22 cellular contexts compared by ENCODE assay signal in the genomic region with DNA sequence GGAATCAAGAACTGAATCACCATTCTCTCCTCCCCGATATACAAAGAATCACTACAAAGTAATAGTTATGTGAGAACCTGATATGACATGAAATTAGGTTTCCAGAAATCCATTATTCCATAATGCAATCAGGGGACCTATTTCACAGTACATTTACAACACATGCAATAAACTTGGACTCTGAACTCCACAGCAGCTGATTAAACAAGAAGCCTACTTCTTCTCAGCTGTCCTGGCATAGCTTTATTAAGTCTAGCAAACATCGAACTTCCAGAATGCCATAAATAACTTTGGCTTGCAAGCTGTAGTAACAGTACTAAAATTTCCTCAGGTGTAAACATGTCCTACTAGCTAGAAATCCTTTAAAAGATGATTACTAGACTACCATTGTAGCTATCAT. TPM values are rescaled to one million over a fixed set of nuclear protein-coding genes. Genes with fewer than 3 reads are reported as not detected.
A peak's percentile ranks its signal among the peaks of the same experiment; 100 is the strongest.
DNase-seq lines count a peak whose midpoint lies in the region; ATAC-seq and TF ChIP-seq lines count a peak whose summit lies in the region.
"Had no signal": no experiment of that assay in that cellular context is flagged by ENCODE, and none has a peak within 500 bp of the region (broad histone marks: within the 10 kb centered on the region; RNA-seq: fewer than 3 reads in every experiment).

No MANE protein-coding gene starts in this region.

- peaks cover 11% of the 10 kb centered on the region for H3K4me1 ChIP-seq in mucosa of descending colon (ENCODE audit: low read depth)
- H3K4me1 ChIP-seq in gastroesophageal sphincter, result no peaks in the 10 kb centered on the region
- H3K4me1 ChIP-seq: BLaER1, breast epithelium, upper lobe of right lung had no signal

- H3K27me3 ChIP-seq in gastroesophageal sphincter, result no peaks in the 10 kb centered on the region
- H3K27me3 ChIP-seq: BLaER1, breast epithelium, upper lobe of right lung had no signal

- H3K36me3 ChIP-seq in mucosa of descending colon (ENCODE audit: low read depth) (no peaks in the 10 kb centered on the region), gastroesophageal sphincter (peaks cover 7 to 36% of the 10 kb centered on the region in 2 donors)

- intact Hi-C loops in mucosa of descending colon (cut with DNase I, micrococcal nuclease), result no loop called here

- no peak for TF ChIP-seq POLR2A in gastroesophageal sphincter (IDR thresholded peaks at IDR 0.05)

- 67 to 77% methylated on average over 2 of the region's 2 CpGs for WGBS in gastroesophageal sphincter (ENCODE audit: low coverage in 1 of 2), 2 donors

- H3K4me3 ChIP-seq in mucosa of descending colon (no peak overlapping the region), gastroesophageal sphincter (no peak overlapping the region)
- H3K4me3 ChIP-seq: BLaER1, breast epithelium, coronary artery, GM12878, upper lobe of right lung had no signal

- TF ChIP-seq CTCF in mucosa of descending colon (IDR thresholded peaks at IDR 0.05) (no peak), gastroesophageal sphincter (IDR thresholded peaks at IDR 0.05) (no peak)

- no peak overlapping the region for H3K27ac ChIP-seq in gastroesophageal sphincter
- H3K27ac ChIP-seq: BLaER1, breast epithelium, coronary artery, upper lobe of right lung had no signal

- H3K9me3 ChIP-seq in mucosa of descending colon (no peaks in the 10 kb centered on the region), gastroesophageal sphincter (no peaks in the 10 kb centered on the region)
- H3K9me3 ChIP-seq: breast epithelium, upper lobe of right lung had no signal

- DNase-seq in COLO668 (lab: John Stamatoyannopoulos, UW; ENCODE audit: unreplicated experiment) (peak; percentile 29), LoVo (ENCODE audit: low spot score) (peak; percentile 34), SHP77 treated with DMSO at 0.1 percent for 48 hours (lab: John Stamatoyannopoulos, UW) (peak; percentile 88), mucosa of descending colon (peak in 1 of 3 donors; percentile 73), NCI-H2171 (lab: John Stamatoyannopoulos, UW) (no peak), activated T-cell treated with anti-CD3 and anti-CD28 coated beads for 4 hours (no peak), SIG-M5 (lab: John Stamatoyannopoulos, UW) (no peak)
- DNase-seq: ACHN; activated T-cell treated with anti-CD3 and anti-CD28 coated beads, Interleukin-2, amount 50 U/mL, for 1 hour; COR-L47; KG1; kidney; NCI-H187 treated with DMSO at 0.1 percent for 48 hours; NCI-H446 treated with DMSO at 0.1 percent for 48 hours; nucleus accumbens; upper lobe of right lung had no signal

- ATAC-seq in mucosa of descending colon (peak; percentile 99), gastroesophageal sphincter (no peak)
- ATAC-seq: GM12878, Panc1, upper lobe of right lung had no signal

- TF ChIP-seq EP300 in gastroesophageal sphincter (IDR thresholded peaks at IDR 0.05), result no peak

RNA-seq across cellular contexts. Expression of gene PDCD10, which starts 17.8 kb away (rescaled TPM):
- total RNA-seq in mucosa of descending colon, result 10 to 100 TPM; 59.0 to 90.0 (median 79.7) TPM
- total RNA-seq in gastroesophageal sphincter, result 10 to 100 TPM; 53.6 to 95.4 (median 68.5) TPM

RNA-seq across cellular contexts. Expression of gene SERPINI1, which starts 18.6 kb away (rescaled TPM):
- total RNA-seq in mucosa of descending colon, result 1 to 10 TPM in 2 of 3 donors, under 1 TPM in 1; 0.84 to 3.6 (median 1.3) TPM
- total RNA-seq in gastroesophageal sphincter, result 10 to 100 TPM in 1 of 4 donors, 1 to 10 TPM in 3; 1.6 to 13.1 (median 4.9) TPM

Comparison
In these comparisons a context has a peak if more than half of its experiments do, and no peak if none do; other contexts are left out.
1. DNase-seq: peak in COLO668 (single experiment), LoVo (single experiment) and SHP77 treated with DMSO at 0.1 percent for 48 hours (single experiment); none in NCI-H2171 (single experiment), activated T-cell treated with anti-CD3 and anti-CD28 coated beads for 4 hours (single experiment) and SIG-M5 (single experiment).